Comparison of ENCODE assay signal across 8 cellular contexts in genomic region chr10:34814228-34815173, GRCh38. TPM values are rescaled to one million over a fixed set of nuclear protein-coding genes. Genes with fewer than 3 reads are reported as not detected.
DNase-seq lines count a peak whose midpoint lies in the region; ATAC-seq and TF ChIP-seq lines count a peak whose summit lies in the region.

No MANE protein-coding gene starts in this region.

- POLR2A ChIA-PET in activated CD4-positive, alpha-beta T cell treated with anti-CD3 and anti-CD28 coated beads, Interleukin-2, amount 10 ng/mL, durations not matched to agents 7 days and 5 days (lab: Charles Lee) = no interaction called here

- H3K36me3 Mint-ChIP-seq in activated CD4-positive, alpha-beta T cell treated with anti-CD3 and anti-CD28 coated beads, Interleukin-2, amount 10 ng/mL, durations not matched to agents 7 days and 5 days (ENCODE audit: low read depth) = no peaks in the 10 kb centered on the region
- H3K36me3 Mint-ChIP-seq in activated T-cell treated with anti-CD3 and anti-CD28 coated beads, Interleukin-2, amount 50 U/mL, for 72 hours (ENCODE audit: insufficient read depth in 2 of 2) = no peaks in the 10 kb centered on the region
- no peaks in the 10 kb centered on the region for H3K36me3 Mint-ChIP-seq in progenitor cell of endocrine pancreas (ENCODE audit: insufficient read depth)

- peaks cover 22% of the 10 kb centered on the region for H3K4me1 ChIP-seq in cardiac muscle cell (ENCODE audit: low read depth)

- peaks cover 65% of the 10 kb centered on the region for H3K27me3 Mint-ChIP-seq in activated CD4-positive, alpha-beta T cell treated with anti-CD3 and anti-CD28 coated beads, Interleukin-2, amount 10 ng/mL, durations not matched to agents 7 days and 5 days
- H3K27me3 Mint-ChIP-seq in activated T-cell treated with anti-CD3 and anti-CD28 coated beads, Interleukin-2, amount 50 U/mL, for 72 hours (ENCODE audit: low read depth) = peaks cover 65% of the 10 kb centered on the region
- H3K27me3 Mint-ChIP-seq in progenitor cell of endocrine pancreas = peaks cover 2% of the 10 kb centered on the region

- H3K4me1 Mint-ChIP-seq in activated CD4-positive, alpha-beta T cell treated with anti-CD3 and anti-CD28 coated beads, Interleukin-2, amount 10 ng/mL, durations not matched to agents 7 days and 5 days = peaks cover 12% of the 10 kb centered on the region
- peaks cover 14% of the 10 kb centered on the region for H3K4me1 Mint-ChIP-seq in activated T-cell treated with anti-CD3 and anti-CD28 coated beads, Interleukin-2, amount 50 U/mL, for 72 hours (ENCODE audit: low read depth)
- peaks cover 41% of the 10 kb centered on the region for H3K4me1 Mint-ChIP-seq in progenitor cell of endocrine pancreas (ENCODE audit: low read depth)

- H3K4me3 ChIP-seq in cardiac muscle cell = peak overlapping the region; percentile 93

- no peaks in the 10 kb centered on the region for H3K27me3 ChIP-seq in cardiac muscle cell

- peak overlapping the region; percentile 63 for H3K4me3 Mint-ChIP-seq in activated CD4-positive, alpha-beta T cell treated with anti-CD3 and anti-CD28 coated beads, Interleukin-2, amount 10 ng/mL, durations not matched to agents 7 days and 5 days
- peak overlapping the region in 1 of 2 donors; percentile 67 for H3K4me3 Mint-ChIP-seq in activated T-cell treated with anti-CD3 and anti-CD28 coated beads, Interleukin-2, amount 50 U/mL, for 72 hours
- peak overlapping the region; percentile 87 for H3K4me3 Mint-ChIP-seq in progenitor cell of endocrine pancreas (ENCODE audit: low read depth)

- no peak for DNase-seq in activated CD4-positive, alpha-beta T cell treated with anti-CD3 and anti-CD28 coated beads, Interleukin-2, amount 10 ng/mL, durations not matched to agents 7 days and 5 days
- no peak for DNase-seq in activated CD4-positive, alpha-beta T cell treated with anti-CD3 and anti-CD28 coated beads, Interleukin-2, amount 50 U/mL, for 4 hours
- DNase-seq in activated T-cell treated with anti-CD3 and anti-CD28 coated beads, Interleukin-2, amount 50 U/mL, for 72 hours = peak; percentile 5 to 8
- DNase-seq in cardiac muscle cell (ENCODE audit: low read depth in 1 of 2, low spot score in 1 of 2) (peak; percentile 44 to 71), progenitor cell of endocrine pancreas (ENCODE audit: low spot score, unreplicated experiment) (peak; percentile 54), HPDE6-E6E7 (ENCODE audit: extremely low spot score) (no peak)

- ATAC-seq in HG03432 (IDR thresholded peaks at IDR 0.05; ENCODE audit: unreplicated experiment) (peak; percentile 34), GM18502 (IDR thresholded peaks at IDR 0.05; ENCODE audit: poor library complexity, unreplicated experiment) (no peak)
- peak; percentile 37 to 48 for ATAC-seq in activated T-cell treated with anti-CD3 and anti-CD28 coated beads, Interleukin-2, amount 50 U/mL, for 72 hours (replicated peaks in 1 of 2)

- H3K9me3 Mint-ChIP-seq in activated CD4-positive, alpha-beta T cell treated with anti-CD3 and anti-CD28 coated beads, Interleukin-2, amount 10 ng/mL, durations not matched to agents 7 days and 5 days = no peaks in the 10 kb centered on the region
- H3K9me3 Mint-ChIP-seq in activated T-cell treated with anti-CD3 and anti-CD28 coated beads, Interleukin-2, amount 50 U/mL, for 72 hours = no peaks in the 10 kb centered on the region
- H3K9me3 Mint-ChIP-seq in progenitor cell of endocrine pancreas (ENCODE audit: low read depth) = no peaks in the 10 kb centered on the region

- H3K36me3 ChIP-seq in cardiac muscle cell = no peaks in the 10 kb centered on the region

- peak; percentile 4 for TF ChIP-seq CTCF in cardiac muscle cell (IDR thresholded peaks at IDR 0.05; ENCODE audit: low read depth, low read length)
- peak; percentile 14 for TF ChIP-seq CTCF in progenitor cell of endocrine pancreas (IDR thresholded peaks at IDR 0.05; ENCODE audit: unreplicated experiment)

- H3K9me3 ChIP-seq in cardiac muscle cell (ENCODE audit: low read depth) = no peaks in the 10 kb centered on the region

- CTCF ChIA-PET in activated CD4-positive, alpha-beta T cell treated with anti-CD3 and anti-CD28 coated beads, Interleukin-2, amount 10 ng/mL, durations not matched to agents 7 days and 5 days (lab: Charles Lee) = no interaction called here

- no peak overlapping the region for H3K27ac Mint-ChIP-seq in activated CD4-positive, alpha-beta T cell treated with anti-CD3 and anti-CD28 coated beads, Interleukin-2, amount 10 ng/mL, durations not matched to agents 7 days and 5 days
- H3K27ac Mint-ChIP-seq in activated T-cell treated with anti-CD3 and anti-CD28 coated beads, Interleukin-2, amount 50 U/mL, for 72 hours = no peak overlapping the region
- H3K27ac Mint-ChIP-seq in progenitor cell of endocrine pancreas = peak overlapping the region; percentile 97

- H3K27ac ChIP-seq in cardiac muscle cell = peak overlapping the region; percentile 90

RNA-seq across cellular contexts. Expression of gene PARD3, which starts 0.6 kb away (rescaled TPM):
- 1 to 10 TPM; 1.0 to 1.2 TPM for total RNA-seq in activated CD4-positive, alpha-beta T cell treated with anti-CD3 and anti-CD28 coated beads, Interleukin-2, amount 10 ng/mL, durations not matched to agents 7 days and 5 days
- total RNA-seq in activated T-cell treated with anti-CD3 and anti-CD28 coated beads, Interleukin-2, amount 50 U/mL, for 72 hours = 1 to 10 TPM; 2.3 to 3.7 TPM
- 45.9 and 64.8 TPM in 2 replicates for total RNA-seq in cardiac muscle cell
- polyA plus RNA-seq in cardiac muscle cell = 36.5 and 49.1 TPM in 2 replicates
- 78.7 and 85.3 TPM in 2 replicates for total RNA-seq in progenitor cell of endocrine pancreas

Comparison
In these comparisons a context has a peak if more than half of its experiments do, and no peak if none do; other contexts are left out.
1. DNase-seq: peak in activated T-cell treated with anti-CD3 and anti-CD28 coated beads, Interleukin-2, amount 50 U/mL, for 72 hours (2 of 2), cardiac muscle cell (2 of 2) and progenitor cell of endocrine pancreas (single experiment); none in activated CD4-positive, alpha-beta T cell treated with anti-CD3 and anti-CD28 coated beads, Interleukin-2, amount 10 ng/mL, durations not matched to agents 7 days and 5 days (single experiment), activated CD4-positive, alpha-beta T cell treated with anti-CD3 and anti-CD28 coated beads, Interleukin-2, amount 50 U/mL, for 4 hours (0 of 2) and HPDE6-E6E7 (single experiment).